9 cellular contexts compared by ENCODE assay signal in genomic region chr11:12862761-12863469, GRCh38.
DNase-seq lines count a peak whose midpoint lies in the region; ATAC-seq and TF ChIP-seq lines count a peak whose summit lies in the region.
"Had no signal": no experiment of that assay in that cellular context is flagged by ENCODE, and none has a peak within 500 bp of the region (broad histone marks: within the 10 kb centered on the region; RNA-seq: fewer than 3 reads in every experiment).

No MANE protein-coding gene starts in this region.

- no peaks in the 10 kb centered on the region for H3K9me3 Mint-ChIP-seq in chondrocyte (ENCODE audit: low read depth)
- H3K9me3 Mint-ChIP-seq in effector memory CD8-positive, alpha-beta T cell, result no peaks in the 10 kb centered on the region
- H3K9me3 Mint-ChIP-seq: activated naive CD4-positive, alpha-beta T cell treated with anti-CD3 and anti-CD28 coated beads, Interleukin-2, amount 50 U/mL, for 72 hours had no signal

- H3K9me3 ChIP-seq in suprapubic skin, result no peaks in the 10 kb centered on the region

- H3K27ac ChIP-seq in suprapubic skin, result peak overlapping the region; percentile 11

- no peak for TF ChIP-seq CTCF in chondrocyte (IDR thresholded peaks at IDR 0.05)
- no peak for TF ChIP-seq CTCF in suprapubic skin (IDR thresholded peaks at IDR 0.05)

- TF ChIP-seq EP300 in suprapubic skin (IDR thresholded peaks at IDR 0.05), result no peak

- no peaks in the 10 kb centered on the region for H3K36me3 Mint-ChIP-seq in chondrocyte (ENCODE audit: low read depth)
- no peaks in the 10 kb centered on the region for H3K36me3 Mint-ChIP-seq in effector memory CD8-positive, alpha-beta T cell (ENCODE audit: insufficient read depth)

- peak; percentile 89 for DNase-seq in M059J (ENCODE audit: low read depth)
- no peak for DNase-seq in chondrocyte (ENCODE audit: low spot score)
- DNase-seq in kidney tubule cell (ENCODE audit: low spot score), result peak; percentile 79
- DNase-seq in suprapubic skin (ENCODE audit: low spot score in 2 of 2), result no peak
- DNase-seq in effector CD8-positive, alpha-beta T cell (lab: John Stamatoyannopoulos, UW), result no peak
- DNase-seq in effector memory CD8-positive, alpha-beta T cell, result no peak

- no peaks in the 10 kb centered on the region for H3K36me3 ChIP-seq in suprapubic skin

- H3K4me3 ChIP-seq in suprapubic skin, result no peak overlapping the region

- H3K4me1 ChIP-seq in suprapubic skin, result peaks cover 11% of the 10 kb centered on the region

- no peaks in the 10 kb centered on the region for H3K27me3 Mint-ChIP-seq in chondrocyte (ENCODE audit: low read depth)
- peaks cover 37 to 80% of the 10 kb centered on the region in 2 donors for H3K27me3 Mint-ChIP-seq in effector memory CD8-positive, alpha-beta T cell

- no peaks in the 10 kb centered on the region for H3K27me3 ChIP-seq in suprapubic skin

- peak overlapping the region; percentile 99 for H3K27ac Mint-ChIP-seq in chondrocyte (ENCODE audit: unreplicated experiment)
- no peak overlapping the region for H3K27ac Mint-ChIP-seq in effector memory CD8-positive, alpha-beta T cell
- H3K27ac Mint-ChIP-seq: activated naive CD4-positive, alpha-beta T cell treated with anti-CD3 and anti-CD28 coated beads, Interleukin-2, amount 50 U/mL, for 72 hours had no signal

- peak overlapping the region; percentile 47 for H3K4me3 Mint-ChIP-seq in chondrocyte (ENCODE audit: unreplicated experiment)
- no peak overlapping the region for H3K4me3 Mint-ChIP-seq in effector memory CD8-positive, alpha-beta T cell

- peaks cover 60% of the 10 kb centered on the region for H3K4me1 Mint-ChIP-seq in chondrocyte (ENCODE audit: low read depth)
- H3K4me1 Mint-ChIP-seq in effector memory CD8-positive, alpha-beta T cell (ENCODE audit: low read depth in 2 of 2), result peaks cover 6% of the 10 kb centered on the region in 2 donors

- WGBS in suprapubic skin, result 23% methylated on average over 11 of the region's 11 CpGs

- no peak for TF ChIP-seq POLR2A in suprapubic skin (IDR thresholded peaks at IDR 0.05)

- ATAC-seq in HG02884 (IDR thresholded peaks at IDR 0.05; ENCODE audit: unreplicated experiment) (no peak), HG02571 (IDR thresholded peaks at IDR 0.05; ENCODE audit: unreplicated experiment) (no peak)
- ATAC-seq in effector memory CD8-positive, alpha-beta T cell (replicated peaks), result no peak
- ATAC-seq: activated naive CD4-positive, alpha-beta T cell treated with anti-CD3 and anti-CD28 coated beads, Interleukin-2, amount 50 U/mL, for 72 hours had no signal

Comparison
In these comparisons a context has a peak if more than half of its experiments do, and no peak if none do; other contexts are left out.
1. DNase-seq: peak in M059J (single experiment) and kidney tubule cell (single experiment); none in chondrocyte (single experiment), suprapubic skin (0 of 2), effector CD8-positive, alpha-beta T cell (single experiment) and effector memory CD8-positive, alpha-beta T cell (0 of 3).